In genomic region chr20:47008842-47009518, GRCh38 we compare ENCODE assay signal across 19 cellular contexts.
DNase-seq lines count a peak whose midpoint lies in the region; ATAC-seq, FAIRE-seq and TF ChIP-seq lines count a peak whose summit lies in the region.
"Had no signal": no experiment of that assay in that cellular context is flagged by ENCODE, and none has a peak within 500 bp of the region (broad histone marks: within the 10 kb centered on the region; RNA-seq: fewer than 3 reads in every experiment).

No MANE protein-coding gene starts in this region.

- no TSS peak for BruUV-seq in PC-3 (replicated peaks; lab: Mats Ljungman, UMichigan)

- ATAC-seq in PC-3 (peak; percentile 42), mucosa of descending colon (peak; percentile 75)
- ATAC-seq: Right ventricle myocardium inferior had no signal

- H3K9ac ChIP-seq in PC-3 (ENCODE audit: low read length), result no peak overlapping the region
- H3K9ac ChIP-seq: KMS-11 had no signal

- POLR2A ChIA-PET in PC-3 (lab: Charles Lee; ENCODE audit: unreplicated experiment), result no interaction called here

- FAIRE-seq in small intestine (lab: Jason Lieb, UNC), result no peak

- no peaks in the 10 kb centered on the region for H3K9me2 ChIP-seq in PC-3 (replicated peaks; ENCODE audit: low read length)

- H3K36me3 ChIP-seq in PC-3 (ENCODE audit: low read depth, low read length), result no peaks in the 10 kb centered on the region
- H3K36me3 ChIP-seq in mucosa of descending colon (ENCODE audit: low read depth), result no peaks in the 10 kb centered on the region
- H3K36me3 ChIP-seq in small intestine (ENCODE audit: control insufficient read depth in 2 of 2, insufficient read depth in 2 of 2, low read length in 2 of 2), result no peaks in the 10 kb centered on the region
- H3K36me3 ChIP-seq: adrenal gland had no signal

- intact Hi-C loops in PC-3 (cut with micrococcal nuclease), result no loop called here
- intact Hi-C loops in mucosa of descending colon (cut with DNase I, micrococcal nuclease), result no loop called here

- no peak overlapping the region for H3K4me2 ChIP-seq in PC-3 (ENCODE audit: low read length)
- H3K4me2 ChIP-seq: hepatocyte, KMS-11 had no signal

- no peak overlapping the region for H2AFZ ChIP-seq in PC-3 (ENCODE audit: low read length)
- H2AFZ ChIP-seq: hepatocyte had no signal

- H3K27ac ChIP-seq in PC-3 (ENCODE audit: low read length) (no peak overlapping the region), small intestine (ENCODE audit: low read depth in 1 of 2, low read length in 1 of 2) (no peak overlapping the region)
- H3K27ac ChIP-seq: 22Rv1, adrenal gland, hepatocyte, KMS-11 had no signal

- DNase-seq in DMS153 (lab: John Stamatoyannopoulos, UW) (peak; percentile 54), DMS153 treated with DMSO at 0.1 percent for 48 hours (lab: John Stamatoyannopoulos, UW; ENCODE audit: unreplicated experiment) (no peak), NCI-H2029 (lab: John Stamatoyannopoulos, UW) (peak; percentile 68), PC-3 (peak; percentile 21), mucosa of descending colon (peak in 1 of 3 donors; percentile 14), NCI-H2081 treated with DMSO at 0.1 percent for 48 hours (lab: John Stamatoyannopoulos, UW) (no peak), small intestine (no peak), GM03348 (ENCODE audit: low spot score) (no peak)
- DNase-seq: activated CD4-positive, alpha-beta T cell treated with anti-CD3 and anti-CD28 coated beads, Interleukin-2, amount 50 U/mL, for 4 hours; activated gamma-delta T cell; adrenal gland; EL; H9; NCI-H1048; NCI-H446 had no signal

- TF ChIP-seq CTCF in PC-3 (conservative IDR thresholded peaks at IDR 0.05; ENCODE audit: low read depth, low read length) (no peak), mucosa of descending colon (IDR thresholded peaks at IDR 0.05) (no peak)

- no peaks in the 10 kb centered on the region for H3K4me1 ChIP-seq in PC-3 (ENCODE audit: insufficient read depth, low read length)
- H3K4me1 ChIP-seq in mucosa of descending colon (ENCODE audit: low read depth), result no peaks in the 10 kb centered on the region
- no peaks in the 10 kb centered on the region for H3K4me1 ChIP-seq in small intestine (ENCODE audit: control insufficient read depth in 2 of 2, insufficient read depth in 1 of 2, low read depth in 1 of 2, low read length in 1 of 2)
- H3K4me1 ChIP-seq: adrenal gland had no signal

- peaks cover 20% of the 10 kb centered on the region for H3K27me3 ChIP-seq in PC-3 (ENCODE audit: low read length)
- H3K27me3 ChIP-seq in small intestine (ENCODE audit: control insufficient read depth in 2 of 2, insufficient read depth in 2 of 2, low read length in 2 of 2), result no peaks in the 10 kb centered on the region
- H3K27me3 ChIP-seq: adrenal gland had no signal

- H4K20me1 ChIP-seq in PC-3 (ENCODE audit: low read length), result no peaks in the 10 kb centered on the region

- WGBS in small intestine, 3 donors, result 64 to 72% (median 70%) methylated on average over 7 of the region's 7 CpGs

- H3F3A ChIP-seq in PC-3 (ENCODE audit: low read length, unreplicated experiment), result no peaks in the 10 kb centered on the region

- CTCF ChIA-PET in PC-3 (lab: Charles Lee), result no interaction called here

- H3K4me3 ChIP-seq in PC-3 (ENCODE audit: low read length), result no peak overlapping the region
- no peak overlapping the region for H3K4me3 ChIP-seq in mucosa of descending colon
- no peak overlapping the region for H3K4me3 ChIP-seq in small intestine (ENCODE audit: low read depth in 1 of 2, low read length in 2 of 2)
- H3K4me3 ChIP-seq: adrenal gland, hepatocyte had no signal

- no peaks in the 10 kb centered on the region for H3K79me2 ChIP-seq in PC-3 (ENCODE audit: low read length)
- H3K79me2 ChIP-seq: hepatocyte had no signal

- H3K9me3 ChIP-seq in PC-3 (ENCODE audit: low read length) (no peaks in the 10 kb centered on the region), mucosa of descending colon (no peaks in the 10 kb centered on the region), small intestine (ENCODE audit: control insufficient read depth, low read depth) (no peaks in the 10 kb centered on the region)
- H3K9me3 ChIP-seq: adrenal gland had no signal

Comparison
In these comparisons a context has a peak if more than half of its experiments do, and no peak if none do; other contexts are left out.
1. DNase-seq: peak in DMS153 (single experiment), NCI-H2029 (single experiment) and PC-3 (single experiment); none in DMS153 treated with DMSO at 0.1 percent for 48 hours (single experiment), NCI-H2081 treated with DMSO at 0.1 percent for 48 hours (single experiment), small intestine (single experiment) and GM03348 (single experiment).